ENCODE assay signal across 8 cellular contexts in genomic region chr2:65265090-65266045, GRCh38. TPM values are rescaled to one million over a fixed set of nuclear protein-coding genes. Genes with fewer than 3 reads are reported as not detected.
A peak's percentile ranks its signal among the peaks of the same experiment; 100 is the strongest.
DNase-seq lines count a peak whose midpoint lies in the region; ATAC-seq, FAIRE-seq and TF ChIP-seq lines count a peak whose summit lies in the region.

No MANE protein-coding gene starts in this region.

- H3K79me2 ChIP-seq in OCI-LY7 (ENCODE audit: insufficient read depth, low read depth, low read length) (peaks cover 16% of the 10 kb centered on the region; the same call in 1 of the 2 replicates), HepG2 (ENCODE audit: insufficient read depth, low read length) (no peaks in the 10 kb centered on the region)

- H3K27ac ChIP-seq in OCI-LY7 (ENCODE audit: low read depth, low read length, poor library complexity, severe bottlenecking) (no peak overlapping the region), HepG2 (ENCODE audit: extremely low read length, insufficient read depth, low read length) (no peak overlapping the region)

- H3K9me3 ChIP-seq in OCI-LY7 (ENCODE audit: low read length) (no peaks in the 10 kb centered on the region), HepG2 (ENCODE audit: low read length) (no peaks in the 10 kb centered on the region)

- peak; percentile 76 for FAIRE-seq in HepG2 (lab: Jason Lieb, UNC)

- no peak overlapping the region for H3K4me3 Mint-ChIP-seq in type B pancreatic cell

- H3K9me2 ChIP-seq in OCI-LY7 (ENCODE audit: insufficient read depth, low read length): no peaks in the 10 kb centered on the region

- intact Hi-C loops in OCI-LY7 (cut with micrococcal nuclease; ENCODE audit: unreplicated experiment) (loop anchor here (1.0 to 2.0 kb wide), 4 partner anchors 166 to 307 kb away; no protein-coding TSS in a partner anchor), HepG2 (cut with micrococcal nuclease; ENCODE audit: unreplicated experiment) (loop anchor here (1.0 to 2.0 kb wide), 6 partner anchors 35 to 308 kb away; partner anchors contain the start of gene SPRED2)

- no peaks in the 10 kb centered on the region; the same call in 1 of the 2 replicates for H4K20me1 ChIP-seq in OCI-LY7 (ENCODE audit: insufficient read depth, low read length)
- H4K20me1 ChIP-seq in HepG2 (ENCODE audit: insufficient read depth, low read length): peaks cover 7% of the 10 kb centered on the region

- in situ Hi-C loops in HepG2 (cut with HindIII; ENCODE audit: extremely low pct_ligation_motif_present, low pct_unique_long_range_greater_than_20kb): loop anchor here (5.0 kb wide), 1 partner anchor 287 kb away; no protein-coding TSS in a partner anchor

- TF ChIP-seq POLR2A in HepG2 (IDR thresholded peaks at IDR 0.05; ENCODE audit: insufficient read depth in 1 of 2, low read depth in 2 of 2, low read length in 2 of 2): no peak

- CTCF ChIA-PET in OCI-LY7 (lab: Charles Lee; ENCODE audit: unreplicated experiment): interaction anchor here (0.6 to 1.1 kb wide), 3 partner anchors 11 to 181 kb away, joined by 3 to 4 read pairs (median 3); no protein-coding TSS in a partner anchor
- CTCF ChIA-PET in HepG2 (lab: Yijun Ruan, JAX; ENCODE audit: low intra/inter-chr PET ratio, low total read pairs): interaction anchor here (1.1 to 3.6 kb wide), 5 partner anchors 55 to 307 kb away, joined by 3 to 56 read pairs (median 4); no protein-coding TSS in a partner anchor

- H3K36me3 Mint-ChIP-seq in type B pancreatic cell: peaks cover 33% of the 10 kb centered on the region

- DNase-seq in DMS53 treated with DMSO at 0.1 percent for 48 hours (lab: John Stamatoyannopoulos, UW; ENCODE audit: unreplicated experiment) (peak; percentile 71), HuH-7 (ENCODE audit: low spot score) (peak; percentile 46), OCI-LY7 (ENCODE audit: low spot score) (peak; percentile 76), dermis blood vessel endothelial cell (peak; percentile 89), HepG2 (ENCODE audit: low spot score) (peak; percentile 84), type B pancreatic cell (ENCODE audit: extremely low spot score, unreplicated experiment) (no peak), OCI-M2 (lab: John Stamatoyannopoulos, UW; ENCODE audit: unreplicated experiment) (no peak)

- TF ChIP-seq CTCF in OCI-LY7 (conservative IDR thresholded peaks at IDR 0.05; ENCODE audit: low read length): peak; percentile 98
- TF ChIP-seq CTCF in HepG2 (CRISPR knock-in tag; IDR thresholded peaks at IDR 0.05): peak; percentile 87
- TF ChIP-seq CTCF in type B pancreatic cell (conservative IDR thresholded peaks at IDR 0.05): peak; percentile 90

- no peaks in the 10 kb centered on the region for H3K27me3 ChIP-seq in HepG2 (ENCODE audit: control insufficient read depth in 1 of 2, insufficient read depth in 2 of 2, low read length in 2 of 2)

- H3K4me2 ChIP-seq in OCI-LY7 (ENCODE audit: low read length) (no peak overlapping the region), HepG2 (ENCODE audit: low read depth, low read length) (no peak overlapping the region)

- peak; percentile 84; the same call in 1 of the 2 replicates for TF ChIP-seq RAD21 in HepG2 (CRISPR knock-in tag; IDR thresholded peaks at IDR 0.05)

- TF ChIP-seq EP300 in HepG2 (IDR thresholded peaks at IDR 0.05; ENCODE audit: low read depth in 2 of 2, low read length in 2 of 2): no peak
- TF ChIP-seq EP300 in HepG2 (CRISPR knock-in tag; IDR thresholded peaks at IDR 0.05; ENCODE audit: borderline replicate concordance): no peak

- H3K4me1 Mint-ChIP-seq in type B pancreatic cell (ENCODE audit: unreplicated experiment): peaks cover 15% of the 10 kb centered on the region

- BruUV-seq in OCI-LY7 (replicated peaks; lab: Mats Ljungman, UMichigan) (no TSS peak), HepG2 (replicated peaks; lab: Mats Ljungman, UMichigan) (no TSS peak)

- no peaks in the 10 kb centered on the region for H3K9me3 Mint-ChIP-seq in type B pancreatic cell

- H3K9ac ChIP-seq in HepG2 (ENCODE audit: insufficient read depth, low read depth, low read length): no peak overlapping the region

- H3K27me3 Mint-ChIP-seq in type B pancreatic cell: no peaks in the 10 kb centered on the region

- peaks cover 95% of the 10 kb centered on the region for H3K36me3 ChIP-seq in OCI-LY7 (ENCODE audit: insufficient read depth, low read length)
- H3K36me3 ChIP-seq in HepG2 (replicated peaks in 1 of 2; ENCODE audit: control insufficient read depth in 1 of 2, insufficient read depth in 2 of 2, low read length in 2 of 2): peaks cover 24 to 78% of the 10 kb centered on the region in 2 experiments

- peak overlapping the region; percentile 22 for H3K27ac Mint-ChIP-seq in type B pancreatic cell

- 30% methylated on average over 6 of the region's 6 CpGs for WGBS in HepG2 (ENCODE audit: low lambda C conversion rate)

- POLR2A ChIA-PET in OCI-LY7 (lab: Charles Lee) (interaction anchor here (0.7 kb wide), 1 partner anchor 13 kb away, joined by 3 read pairs; no protein-coding TSS in a partner anchor), HepG2 (lab: Yijun Ruan, JAX) (no interaction called here)

- H3K4me3 ChIP-seq in OCI-LY7 (ENCODE audit: low read depth, low read length, poor library complexity, severe bottlenecking) (no peak overlapping the region), HepG2 (replicated peaks in 1 of 3; ENCODE audit: insufficient read depth in 1 of 3, low read depth in 2 of 3, low read length in 3 of 3) (no peak overlapping the region)

- peak; percentile 79 for ATAC-seq in HepG2
- no peak for ATAC-seq in HG03565 (IDR thresholded peaks at IDR 0.05; ENCODE audit: unreplicated experiment)

- H2AFZ ChIP-seq in OCI-LY7 (ENCODE audit: low read length): no peak overlapping the region
- H2AFZ ChIP-seq in HepG2 (ENCODE audit: low read length): no peak overlapping the region

- H3K4me1 ChIP-seq in OCI-LY7 (ENCODE audit: insufficient read depth, low read length, poor library complexity, severe bottlenecking) (peaks cover 9% of the 10 kb centered on the region), HepG2 (ENCODE audit: insufficient read depth, low read length) (no peaks in the 10 kb centered on the region)

TF ChIP-seq in HepG2, 621 proteins besides CTCF, POLR2A, EP300 and RAD21 (continues in another document):
- no peak for TF ChIP-seq HMGA1 (CRISPR knock-in tag; conservative IDR thresholded peaks at IDR 0.05)
- TF ChIP-seq ZNF10 (CRISPR knock-in tag; IDR thresholded peaks at IDR 0.05; ENCODE audit: borderline replicate concordance, low read depth): no peak
- TF ChIP-seq RARG (CRISPR knock-in tag; IDR thresholded peaks at IDR 0.05; ENCODE audit: low read depth): no peak
- 0 out of 2 replicates have a peak, but pooled peaks have one; percentile 23 for TF ChIP-seq SOX5 (CRISPR knock-in tag; IDR thresholded peaks at IDR 0.05; ENCODE audit: borderline replicate concordance)
- peak in 1 of 2 experiments; percentile 60; a peak in 1 of 4 replicates for TF ChIP-seq KLF16 (CRISPR knock-in tag; IDR thresholded peaks at IDR 0.05)
- no peak for TF ChIP-seq ZNF280D (CRISPR knock-in tag; IDR thresholded peaks at IDR 0.05)
- TF ChIP-seq STAG1 (CRISPR knock-in tag; IDR thresholded peaks at IDR 0.05): peak; percentile 97

RNA-seq across cellular contexts. Expression of gene ACTR2, which starts 37.7 kb away (rescaled TPM):
- 69.0 and 79.6 TPM in 2 replicates for total RNA-seq in OCI-LY7 (2014; rRNA removed; shearing (Covaris generic))
- total RNA-seq in OCI-LY7 (2022) (412 and 431 TPM in 2 replicates), dermis blood vessel endothelial cell (107 and 193 TPM in 2 replicates), HepG2 (2016; rRNA removed; fragmentation: Illumina TruSeq; extraction: Trizol) (100 and 211 TPM in 2 replicates), type B pancreatic cell (ENCODE audit: low replicate concordance) (188 and 222 TPM in 2 replicates)
- total RNA-seq in HepG2 (2016; cell fraction: cytosol; rRNA removed; fragmentation: Illumina TruSeq; extraction: Trizol; ENCODE audit: low read depth): 13.3 and 14.6 TPM in 2 replicates
- 102 and 212 TPM in 2 replicates for total RNA-seq in HepG2 (2016; cell fraction: insoluble cytoplasmic fraction; rRNA removed; fragmentation: Illumina TruSeq; extraction: Trizol)
- total RNA-seq in HepG2 (2016; cell fraction: membrane; rRNA removed; fragmentation: Illumina TruSeq; extraction: Trizol): 43.2 and 50.9 TPM in 2 replicates
- 65.3 and 72.8 TPM in 2 replicates for total RNA-seq in HepG2 (2016; cell fraction: nucleus; rRNA removed; fragmentation: Illumina TruSeq; extraction: Trizol)
- 47.2 and 51.2 TPM in 2 replicates for polyA plus RNA-seq in HepG2 (2011; rRNA removed)
- polyA plus RNA-seq in HepG2 (2011; cell fraction: cytosol; rRNA removed): 21.5 and 40.8 TPM in 2 replicates
- 9.5 and 18.1 TPM in 2 replicates for polyA plus RNA-seq in HepG2 (2011; cell fraction: nucleus; rRNA removed)
- 133 and 175 TPM in 2 replicates for polyA plus RNA-seq in HepG2 (2012)
- 9.2 and 11.1 TPM in 2 replicates for polyA plus RNA-seq in HepG2 (2016; cell fraction: cytosol; fragmentation: Illumina TruSeq; extraction: Trizol; ENCODE audit: low read depth)
- polyA plus RNA-seq in HepG2 (2016; cell fraction: insoluble cytoplasmic fraction; fragmentation: Illumina TruSeq; extraction: Trizol; ENCODE audit: low read depth): 284 and 307 TPM in 2 replicates
- 36.0 and 43.6 TPM in 2 replicates for polyA plus RNA-seq in HepG2 (2016; cell fraction: membrane; fragmentation: Illumina TruSeq; extraction: Trizol; ENCODE audit: low read depth)
- polyA plus RNA-seq in HepG2 (2016; cell fraction: nucleus; fragmentation: Illumina TruSeq; extraction: Trizol; ENCODE audit: insufficient read depth, low read depth): 111 and 115 TPM in 2 replicates
- polyA minus RNA-seq in HepG2 (2011; rRNA and poly(A)+ RNA removed; ENCODE audit: low replicate concordance): 23.0 and 24.6 TPM in 2 replicates
- 84.2 and 88.6 TPM in 2 replicates for polyA minus RNA-seq in HepG2 (2011; cell fraction: cytosol; rRNA and poly(A)+ RNA removed)
- 34.8 and 35.1 TPM in 2 replicates for polyA minus RNA-seq in HepG2 (2011; cell fraction: nucleus; rRNA and poly(A)+ RNA removed)

Comparison
In these comparisons a context has a peak if more than half of its experiments do, and no peak if none do; other contexts are left out.
1. DNase-seq: peak in DMS53 treated with DMSO at 0.1 percent for 48 hours (single experiment), HuH-7 (single experiment), OCI-LY7 (single experiment), dermis blood vessel endothelial cell (single experiment) and HepG2 (single experiment); none in type B pancreatic cell (single experiment) and OCI-M2 (single experiment).
2. Peak in every context shown above with its lines, with median percentiles within 50 percentile points of each other: CTCF ChIP-seq.